10 cellular contexts compared by ENCODE assay signal in the genomic region with DNA sequence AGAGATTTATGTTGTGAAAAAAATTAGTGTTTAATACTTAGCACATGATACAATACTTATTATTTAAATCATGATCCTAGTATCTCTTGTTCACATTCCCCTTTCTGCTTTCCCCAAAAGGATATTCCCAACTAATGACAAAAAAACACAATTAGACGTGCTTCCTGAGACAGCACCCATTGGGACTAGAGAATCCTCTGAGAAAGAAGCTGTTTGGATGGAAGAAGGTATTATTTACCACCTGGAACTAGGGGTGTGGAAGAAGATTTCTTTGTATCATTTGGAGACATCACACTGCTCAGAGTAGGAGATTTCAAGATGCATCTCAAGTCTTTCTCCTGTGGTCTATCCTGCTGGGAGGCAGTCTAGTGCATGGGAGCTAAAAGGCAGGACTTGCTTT. TPM values are rescaled to one million over a fixed set of nuclear protein-coding genes. Genes with fewer than 3 reads are reported as not detected.
"Had no signal": no experiment of that assay in that cellular context is flagged by ENCODE, and none has a peak within 500 bp of the region (broad histone marks: within the 10 kb centered on the region; RNA-seq: fewer than 3 reads in every experiment).

OR10Z1 (plus strand) TSS at position 301 of the 400 bp plus-strand sequence. CDS start 1,171 bp downstream, outside the sequence.

- H3K27ac ChIP-seq: GM23248 had no signal

- H3K9me3 Mint-ChIP-seq: H9, HFFc6 had no signal

- H3K4me3 ChIP-seq: GM23248, HAP-1 had no signal

- H3K27ac Mint-ChIP-seq: HFFc6 had no signal

- H3K36me3 ChIP-seq: HAP-1 had no signal

- ATAC-seq: HCT116 had no signal

- H3K9me3 ChIP-seq: HAP-1 had no signal

- H2AFZ ChIP-seq: GM23248 had no signal

- H3K4me3 Mint-ChIP-seq: H9, HFFc6 had no signal

- H3K9ac ChIP-seq: GM23248 had no signal

- FAIRE-seq: H54 had no signal

- H3K4me1 ChIP-seq: HAP-1 had no signal

- DNase-seq: GM23248, GOT3, H7, H9, HCEC 1CT, HFFc6 had no signal

RNA-seq across cellular contexts. Expression of gene OR10Z1, which starts in this region (rescaled TPM):
- total RNA-seq: GM23248, H4, H7, H9, HFFc6 had no signal
- polyA plus RNA-seq: GM23248 had no signal
